ENCODE assay signal across 18 cellular contexts in genomic region chr13:47147784-47148062, GRCh38.
DNase-seq lines count a peak whose midpoint lies in the region; ATAC-seq and TF ChIP-seq lines count a peak whose summit lies in the region.
"Had no signal": no experiment of that assay in that cellular context is flagged by ENCODE, and none has a peak within 500 bp of the region (broad histone marks: within the 10 kb centered on the region; RNA-seq: fewer than 3 reads in every experiment).

No MANE protein-coding gene starts in this region.

- H3K9me2 ChIP-seq in MM.1S (replicated peaks; ENCODE audit: insufficient read depth, low read length) (no peaks in the 10 kb centered on the region), SK-N-SH (no peaks in the 10 kb centered on the region)

- peak in 1 of 2 experiments; percentile 80; a peak in 2 of 4 replicates for TF ChIP-seq EP300 in SK-N-SH (IDR thresholded peaks at IDR 0.05; ENCODE audit: borderline replicate concordance in 1 of 2, low read depth in 1 of 2, low read length in 1 of 2)

- H3K79me2 ChIP-seq in MM.1S (ENCODE audit: low read length) (no peaks in the 10 kb centered on the region), SK-N-SH (ENCODE audit: insufficient read depth) (no peaks in the 10 kb centered on the region)

- TF ChIP-seq RAD21 in SK-N-SH (IDR thresholded peaks at IDR 0.05; ENCODE audit: low read length), result no peak

- ATAC-seq in GM18505 (IDR thresholded peaks at IDR 0.05; ENCODE audit: unreplicated experiment), result no peak

- H3K27me3 ChIP-seq in MM.1S (replicated peaks; ENCODE audit: insufficient read depth, low read length) (no peaks in the 10 kb centered on the region), SK-N-SH (ENCODE audit: insufficient read depth) (no peaks in the 10 kb centered on the region)

- H3K4me2 ChIP-seq in MM.1S (ENCODE audit: low read depth, low read length) (peak overlapping the region; percentile 13), SK-N-SH (no peak overlapping the region)

- POLR2A ChIA-PET in SK-N-SH (lab: Yijun Ruan, JAX), result no interaction called here

- no peaks in the 10 kb centered on the region for H3K9me3 ChIP-seq in MM.1S (replicated peaks; ENCODE audit: insufficient read depth, low read length)
- no peaks in the 10 kb centered on the region for H3K9me3 ChIP-seq in SK-N-SH
- H3K9me3 ChIP-seq: HAP-1 had no signal

- no peaks in the 10 kb centered on the region for H3K36me3 ChIP-seq in MM.1S (replicated peaks; ENCODE audit: insufficient read depth, low read length)
- H3K36me3 ChIP-seq in SK-N-SH (replicated peaks in 1 of 2; ENCODE audit: control insufficient read depth in 1 of 2, insufficient read depth in 2 of 2, low read length in 1 of 2), result no peaks in the 10 kb centered on the region
- H3K36me3 ChIP-seq: HAP-1 had no signal

- no peak overlapping the region for H3K27ac ChIP-seq in MM.1S (ENCODE audit: low read length)
- no peak overlapping the region for H3K27ac ChIP-seq in SK-N-SH (ENCODE audit: low read depth in 2 of 2, low read length in 1 of 2)

- H2AFZ ChIP-seq in MM.1S (ENCODE audit: low read length) (no peak overlapping the region), SK-N-SH (ENCODE audit: low read depth) (no peak overlapping the region)

- peaks cover 10% of the 10 kb centered on the region for H3K4me1 ChIP-seq in MM.1S (ENCODE audit: low read length)
- peaks cover 0 to 7% of the 10 kb centered on the region in 2 experiments; a peak in 2 of 4 replicates for H3K4me1 ChIP-seq in SK-N-SH (ENCODE audit: control insufficient read depth in 1 of 2, insufficient read depth in 2 of 2, low read depth in 1 of 2, low read length in 1 of 2)
- H3K4me1 ChIP-seq: HAP-1 had no signal

- H3K9ac ChIP-seq in MM.1S (ENCODE audit: low read length), result no peak overlapping the region
- no peak overlapping the region for H3K9ac ChIP-seq in SK-N-SH

- H4K20me1 ChIP-seq in MM.1S (ENCODE audit: insufficient read depth, low read length) (no peaks in the 10 kb centered on the region), SK-N-SH (ENCODE audit: insufficient read depth) (no peaks in the 10 kb centered on the region)

- TF ChIP-seq CTCF in MM.1S (IDR thresholded peaks at IDR 0.05; ENCODE audit: low read length), result no peak
- TF ChIP-seq CTCF in SK-N-SH (IDR thresholded peaks at IDR 0.05), result no peak

- H3K4me3 ChIP-seq in MM.1S (ENCODE audit: low read length), result no peak overlapping the region
- no peak overlapping the region for H3K4me3 ChIP-seq in SK-N-SH (ENCODE audit: low read depth in 2 of 2, low read length in 1 of 2)
- H3K4me3 ChIP-seq: HAP-1 had no signal

- no peak for DNase-seq in MM.1S
- DNase-seq in SK-N-SH, result peak; percentile 37
- peak; percentile 18 for DNase-seq in left kidney (ENCODE audit: low read depth, low spot score)
- DNase-seq in NCI-H526 treated with DMSO at 0.1 percent for 48 hours (lab: John Stamatoyannopoulos, UW), result no peak
- no peak for DNase-seq in NCI-H524 treated with DMSO at 0.1 percent for 48 hours (lab: John Stamatoyannopoulos, UW)
- no peak for DNase-seq in inferior parietal cortex (ENCODE audit: extremely low spot score)
- DNase-seq: 8988T; C1 segment of cervical spinal cord; Calu3; CD4-positive, alpha-beta memory T cell; COR-L47; DMS53; DMS79 treated with DMSO at 0.1 percent for 48 hours; GF-D8; GOT3; HFFc6 had no signal

- H3F3A ChIP-seq in MM.1S (ENCODE audit: insufficient read depth, low read length) (peaks cover 7% of the 10 kb centered on the region; the same call in 1 of the 2 replicates), SK-N-SH (replicated peaks; ENCODE audit: insufficient read depth) (no peaks in the 10 kb centered on the region)

- CTCF ChIA-PET in SK-N-SH (lab: Yijun Ruan, JAX), result interaction anchor here (0.8 kb wide), 1 partner anchor 174 kb away, joined by 4 read pairs; no protein-coding TSS in a partner anchor

- no peak for TF ChIP-seq POLR2A in GM18505 (IDR thresholded peaks at IDR 0.05; ENCODE audit: borderline replicate concordance, extremely low read depth, insufficient read depth, insufficient read length)

- WGBS in SK-N-SH (ENCODE audit: low lambda C conversion rate), result 35% methylated on average over 2 of the region's 2 CpGs

TF ChIP-seq in SK-N-SH, 30 proteins besides CTCF, POLR2A, EP300 and RAD21:
- TF ChIP-seq GATA2 (CRISPR knock-in tag; IDR thresholded peaks at IDR 0.05) (peak; percentile 84), TEAD4 (IDR thresholded peaks at IDR 0.05; ENCODE audit: borderline replicate concordance, insufficient read depth) (peak; percentile 51; the same call in 1 of the 2 replicates), MXI1 (IDR thresholded peaks at IDR 0.05; ENCODE audit: low read depth, low read length) (no peak), FOXM1 (IDR thresholded peaks at IDR 0.05; ENCODE audit: low read depth) (no peak), CHD2 (IDR thresholded peaks at IDR 0.05; ENCODE audit: low read length, partially characterized antibody) (peak; percentile 38), RCOR1 (IDR thresholded peaks at IDR 0.05; ENCODE audit: low read length) (peak; percentile 64; the same call in 1 of the 2 replicates), RFX5 (IDR thresholded peaks at IDR 0.05; ENCODE audit: low read length) (no peak)

Comparison
In these comparisons a context has a peak if more than half of its experiments do, and no peak if none do; other contexts are left out.
1. DNase-seq: peak in SK-N-SH (single experiment) and left kidney (single experiment); none in MM.1S (single experiment), NCI-H526 treated with DMSO at 0.1 percent for 48 hours (single experiment), NCI-H524 treated with DMSO at 0.1 percent for 48 hours (single experiment) and inferior parietal cortex (single experiment).